ENCODE assay signal across 1 cellular context in the genomic region with DNA sequence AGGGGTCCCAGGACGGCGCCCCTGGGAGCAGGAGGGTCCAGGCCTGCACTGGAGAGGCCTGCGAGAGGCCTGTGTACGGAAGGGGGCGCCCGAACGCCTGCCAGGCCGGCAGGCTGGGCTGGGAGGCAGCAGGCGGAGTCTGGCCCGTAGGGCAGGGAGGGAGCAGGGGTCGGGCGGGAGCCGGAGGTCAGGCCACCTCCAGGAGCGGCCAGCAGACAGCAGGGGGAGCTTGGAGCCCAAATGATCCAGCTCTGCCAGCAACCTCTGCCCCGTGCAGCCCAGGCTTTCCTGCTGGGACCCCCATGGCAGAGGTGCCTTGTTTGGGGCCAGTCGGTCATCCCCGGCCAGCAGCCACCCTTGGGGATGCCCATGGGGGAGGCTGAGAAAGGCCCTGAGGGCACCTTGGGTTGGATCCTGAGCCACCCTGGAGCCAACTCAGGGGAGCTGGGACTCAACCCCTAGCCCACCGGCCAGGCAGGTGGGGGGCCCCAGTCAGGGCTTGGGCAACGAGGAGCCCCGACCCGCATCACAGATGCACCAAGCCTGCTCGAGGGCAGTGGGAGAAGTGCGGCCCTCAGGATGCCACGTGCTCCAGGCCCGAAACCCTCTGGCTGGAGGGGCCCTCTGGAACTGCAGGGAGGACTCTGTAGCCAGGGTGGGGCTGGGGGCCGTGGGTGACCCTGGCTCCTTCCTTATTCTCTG.
TF ChIP-seq lines count a peak whose summit lies in the region.

No MANE protein-coding gene starts in this region.

TF ChIP-seq in IMR-90, 13 proteins besides CTCF, POLR2A, EP300 and RAD21:
- TF ChIP-seq BHLHE40 (IDR thresholded peaks at IDR 0.05; ENCODE audit: low read depth, low read length) = no peak
- no peak for TF ChIP-seq CEBPB (IDR thresholded peaks at IDR 0.05; ENCODE audit: low read depth, low read length)
- TF ChIP-seq MAZ (IDR thresholded peaks at IDR 0.05; ENCODE audit: borderline replicate concordance, low read depth, low read length) = no peak
- no peak for TF ChIP-seq SMC3 (IDR thresholded peaks at IDR 0.05; ENCODE audit: low read depth, low read length)
- TF ChIP-seq, protein P1, sequence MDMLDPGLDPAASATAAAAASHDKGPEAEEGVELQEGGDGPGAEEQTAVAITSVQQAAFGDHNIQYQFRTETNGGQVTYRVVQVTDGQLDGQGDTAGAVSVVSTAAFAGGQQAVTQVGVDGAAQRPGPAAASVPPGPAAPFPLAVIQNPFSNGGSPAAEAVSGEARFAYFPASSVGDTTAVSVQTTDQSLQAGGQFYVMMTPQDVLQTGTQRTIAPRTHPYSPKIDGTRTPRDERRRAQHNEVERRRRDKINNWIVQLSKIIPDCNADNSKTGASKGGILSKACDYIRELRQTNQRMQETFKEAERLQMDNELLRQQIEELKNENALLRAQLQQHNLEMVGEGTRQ (IDR thresholded peaks at IDR 0.05; ENCODE audit: low read depth, low read length) = no peak
- no peak for TF ChIP-seq RFX5 (IDR thresholded peaks at IDR 0.05; ENCODE audit: low read depth, low read length)
- TF ChIP-seq, protein P2, sequence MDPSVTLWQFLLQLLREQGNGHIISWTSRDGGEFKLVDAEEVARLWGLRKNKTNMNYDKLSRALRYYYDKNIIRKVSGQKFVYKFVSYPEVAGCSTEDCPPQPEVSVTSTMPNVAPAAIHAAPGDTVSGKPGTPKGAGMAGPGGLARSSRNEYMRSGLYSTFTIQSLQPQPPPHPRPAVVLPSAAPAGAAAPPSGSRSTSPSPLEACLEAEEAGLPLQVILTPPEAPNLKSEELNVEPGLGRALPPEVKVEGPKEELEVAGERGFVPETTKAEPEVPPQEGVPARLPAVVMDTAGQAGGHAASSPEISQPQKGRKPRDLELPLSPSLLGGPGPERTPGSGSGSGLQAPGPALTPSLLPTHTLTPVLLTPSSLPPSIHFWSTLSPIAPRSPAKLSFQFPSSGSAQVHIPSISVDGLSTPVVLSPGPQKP (IDR thresholded peaks at IDR 0.05; ENCODE audit: borderline replicate concordance, low read depth, low read length) = no peak
- TF ChIP-seq RCOR1 (IDR thresholded peaks at IDR 0.05; ENCODE audit: insufficient replicate concordance, low read length) = no peak
- no peak for TF ChIP-seq NFE2L2 (IDR thresholded peaks at IDR 0.05; ENCODE audit: low read depth, low read length)
- TF ChIP-seq FOS (IDR thresholded peaks at IDR 0.05; ENCODE audit: low read depth, low read length) = no peak
- no peak for TF ChIP-seq MXI1 (IDR thresholded peaks at IDR 0.05; ENCODE audit: borderline replicate concordance, low read depth, low read length)
- TF ChIP-seq CHD1 (IDR thresholded peaks at IDR 0.05; ENCODE audit: low read depth, low read length) = no peak
- TF ChIP-seq MAFK (IDR thresholded peaks at IDR 0.05; ENCODE audit: low read depth, low read length) = no peak
